ENCODE assay signal across 11 cellular contexts in genomic region chr21:39613029-39613934, GRCh38. TPM values are rescaled to one million over a fixed set of nuclear protein-coding genes. Genes with fewer than 3 reads are reported as not detected.
DNase-seq lines count a peak whose midpoint lies in the region; ATAC-seq and TF ChIP-seq lines count a peak whose summit lies in the region.
"Had no signal": no experiment of that assay in that cellular context is flagged by ENCODE, and none has a peak within 500 bp of the region (broad histone marks: within the 10 kb centered on the region; RNA-seq: fewer than 3 reads in every experiment).

No MANE protein-coding gene starts in this region.

- no peak overlapping the region for H2AFZ ChIP-seq in trophoblast cell (ENCODE audit: insufficient read depth, low read length, poor library complexity)

- H3K4me1 ChIP-seq in RWPE2 (ENCODE audit: insufficient read depth, poor library complexity, severe bottlenecking) (no peaks in the 10 kb centered on the region), trophoblast cell (ENCODE audit: control insufficient read depth in 1 of 2, insufficient read depth in 2 of 2, low read length in 2 of 2) (peaks cover 13 to 16% of the 10 kb centered on the region in 2 experiments)

- TF ChIP-seq CTCF in RWPE2 (IDR thresholded peaks at IDR 0.05; ENCODE audit: poor library complexity, severe bottlenecking): no peak
- no peak for TF ChIP-seq CTCF in fibroblast of the aortic adventitia (IDR thresholded peaks at IDR 0.05; ENCODE audit: insufficient read depth, low read length)

- H2BK120ac ChIP-seq in trophoblast cell (ENCODE audit: insufficient read depth, low read length, poor library complexity): no peak overlapping the region

- peak overlapping the region; percentile 89 for H3K4me2 ChIP-seq in trophoblast cell (ENCODE audit: low read length)

- H3K9ac ChIP-seq in trophoblast cell (ENCODE audit: low read length): no peak overlapping the region

- H2AK5ac ChIP-seq in trophoblast cell (ENCODE audit: low read length): no peak overlapping the region

- no peaks in the 10 kb centered on the region for H3K79me2 ChIP-seq in trophoblast cell (ENCODE audit: control insufficient read depth, insufficient read depth, low read length, poor library complexity)

- peaks cover 31% of the 10 kb centered on the region for H3K27me3 ChIP-seq in RWPE2 (ENCODE audit: insufficient read depth, poor library complexity, severe bottlenecking)
- H3K27me3 ChIP-seq in trophoblast cell (ENCODE audit: insufficient read depth, low read length): no peaks in the 10 kb centered on the region

- DNase-seq in ELR (ENCODE audit: low read depth) (peak; percentile 7), RWPE2 (ENCODE audit: low spot score) (no peak), fibroblast of the aortic adventitia (ENCODE audit: low read depth) (peak; percentile 0), trophoblast cell (no peak), NCI-H1092 (lab: John Stamatoyannopoulos, UW) (no peak), Kasumi-1 (lab: John Stamatoyannopoulos, UW) (no peak)
- no peak for DNase-seq in stimulated activated CD4-positive, alpha-beta T cell treated with anti-CD3 and anti-CD28 coated beads, Interleukin-2, amount 100 ng/mL, for 24 hours
- DNase-seq: activated T-cell treated with anti-CD3 and anti-CD28 coated beads for 4 hours, NCI-H2171 treated with DMSO at 0.1 percent for 48 hours had no signal

- H3K4me3 ChIP-seq in RWPE2 (ENCODE audit: severe bottlenecking): peak overlapping the region; percentile 27
- H3K4me3 ChIP-seq in fibroblast of the aortic adventitia (ENCODE audit: low read depth, low read length): peak overlapping the region; percentile 3
- peak overlapping the region; percentile 69 for H3K4me3 ChIP-seq in trophoblast cell (ENCODE audit: low read depth, low read length)

- H3K27ac ChIP-seq in RWPE2 (ENCODE audit: poor library complexity, severe bottlenecking) (no peak overlapping the region), trophoblast cell (ENCODE audit: low read depth, low read length) (no peak overlapping the region)

- H4K91ac ChIP-seq in trophoblast cell (ENCODE audit: low read depth, low read length): no peak overlapping the region

- H3K79me1 ChIP-seq in trophoblast cell (ENCODE audit: low read length): peaks cover 1% of the 10 kb centered on the region

- WGBS in trophoblast cell (ENCODE audit: extremely low coverage, insufficient coverage, insufficient read length): no CpG with 5 or more reads among the region's 48 CpGs

- no peak overlapping the region for H2BK5ac ChIP-seq in trophoblast cell (ENCODE audit: low read depth, low read length, poor library complexity)

- H3K4ac ChIP-seq in trophoblast cell (ENCODE audit: low read depth, low read length): no peak overlapping the region

- H4K12ac ChIP-seq in trophoblast cell (ENCODE audit: low read depth, low read length): no peak overlapping the region

- H3K18ac ChIP-seq in trophoblast cell (ENCODE audit: low read length): no peak overlapping the region

- no peak overlapping the region for H4K8ac ChIP-seq in trophoblast cell (ENCODE audit: low read depth, low read length)

- ATAC-seq in RWPE2 (ENCODE audit: low read depth) (no peak), HG03571 (IDR thresholded peaks at IDR 0.05; ENCODE audit: unreplicated experiment) (no peak)

- no peaks in the 10 kb centered on the region for H3K9me3 ChIP-seq in RWPE2 (ENCODE audit: severe bottlenecking)
- peaks cover 2% of the 10 kb centered on the region for H3K9me3 ChIP-seq in trophoblast cell (ENCODE audit: insufficient read depth, low read depth, low read length)

- H3K36me3 ChIP-seq in RWPE2 (ENCODE audit: low read depth) (no peaks in the 10 kb centered on the region), trophoblast cell (ENCODE audit: control insufficient read depth in 1 of 2, insufficient read depth in 2 of 2, low read length in 2 of 2) (no peaks in the 10 kb centered on the region)

- H2BK12ac ChIP-seq in trophoblast cell (ENCODE audit: low read length): no peak overlapping the region

- no peak overlapping the region for H3K14ac ChIP-seq in trophoblast cell (ENCODE audit: low read length)

- H3K23ac ChIP-seq in trophoblast cell (ENCODE audit: low read length): no peak overlapping the region

RNA-seq across cellular contexts. Expression of gene B3GALT5, which starts 0.5 kb away (rescaled TPM):
- total RNA-seq in fibroblast of the aortic adventitia (ENCODE audit: low replicate concordance): 0.18 TPM in 1 of 2 replicates, not detected in the other
- 3.0 and 3.2 TPM in 2 replicates for polyA plus RNA-seq in trophoblast cell (2013)
- total RNA-seq: T-helper 1 cell treated with Interleukin-12 subunit alpha and Interleukin-12 subunit beta and Interleukin-4 antibody, amounts not matched to agents 30 ng/mL and 1 ng/mL, for 36 hours had no signal

Comparison
In these comparisons a context has a peak if more than half of its experiments do, and no peak if none do; other contexts are left out.
1. DNase-seq: peak in ELR (single experiment) and fibroblast of the aortic adventitia (single experiment); none in RWPE2 (single experiment), trophoblast cell (0 of 2), stimulated activated CD4-positive, alpha-beta T cell treated with anti-CD3 and anti-CD28 coated beads, Interleukin-2, amount 100 ng/mL, for 24 hours (0 of 2), NCI-H1092 (single experiment) and Kasumi-1 (0 of 2).
2. H3K4me3 ChIP-seq: peak in every context shown above with its lines; median percentile 69 in trophoblast cell; 27 in RWPE2; 3 in fibroblast of the aortic adventitia.